8 cellular contexts compared by ENCODE assay signal in genomic region chr18:6414723-6415362, GRCh38. TPM values are rescaled to one million over a fixed set of nuclear protein-coding genes. Genes with fewer than 3 reads are reported as not detected.
DNase-seq lines count a peak whose midpoint lies in the region; ATAC-seq and TF ChIP-seq lines count a peak whose summit lies in the region.

Gene L3MBTL4 (minus strand): TSS chr18:6414911. CDS start chr18:6311625, 103,286 bp downstream.

- peak within 1 kb of the TSS; percentile 76 for H3K4me3 Mint-ChIP-seq in chondrocyte (ENCODE audit: unreplicated experiment)

- 1 to 2% methylated on average over 18 to 20 of the region's 67 CpGs for WGBS in lower leg skin, 2 donors

- H3K36me3 Mint-ChIP-seq in chondrocyte (ENCODE audit: low read depth), result no peaks in the 10 kb centered on the region

- H3K9me3 Mint-ChIP-seq in chondrocyte (ENCODE audit: low read depth), result no peaks in the 10 kb centered on the region

- peak within 1 kb of the TSS; percentile 73 for H3K4me2 ChIP-seq in KMS-11

- H4K20me1 ChIP-seq in KMS-11 (ENCODE audit: insufficient read depth), result no peaks in the 10 kb centered on the region

- H3K27ac Mint-ChIP-seq in chondrocyte (ENCODE audit: unreplicated experiment), result peak within 1 kb of the TSS; percentile 36

- H3K27me3 ChIP-seq in KMS-11 (ENCODE audit: insufficient read depth, low read depth) (no peaks in the 10 kb centered on the region), subcutaneous abdominal adipose tissue (ENCODE audit: control insufficient read depth in 5 of 5, insufficient read depth in 4 of 5, low read length in 5 of 5) (no peaks in the 10 kb centered on the region)

- no peak for TF ChIP-seq POLR2A in lower leg skin (IDR thresholded peaks at IDR 0.05)

- no peak within 1 kb of the TSS for H3K4me3 ChIP-seq in KMS-11 (IDR thresholded peaks at IDR 0.05; ENCODE audit: insufficient read depth, low read depth, low read length)
- peak within 1 kb of the TSS; percentile 78 for H3K4me3 ChIP-seq in lower leg skin (ENCODE audit: low read depth, poor library complexity, severe bottlenecking)
- H3K4me3 ChIP-seq in subcutaneous abdominal adipose tissue (ENCODE audit: low read depth in 1 of 5, low read length in 5 of 5), result peak within 1 kb of the TSS; percentile 82 to 95 (median 88)

- H2AFZ ChIP-seq in KMS-11 (ENCODE audit: low read depth), result peak within 1 kb of the TSS; percentile 95

- TF ChIP-seq CTCF in KMS-11 (conservative IDR thresholded peaks at IDR 0.05; ENCODE audit: low read depth, low read length) (no peak), chondrocyte (IDR thresholded peaks at IDR 0.05) (no peak), lower leg skin (IDR thresholded peaks at IDR 0.05) (no peak)

- H3K9me3 ChIP-seq in subcutaneous abdominal adipose tissue (ENCODE audit: control insufficient read depth in 5 of 5, low read length in 5 of 5), result no peaks in the 10 kb centered on the region

- H3K36me3 ChIP-seq in KMS-11 (ENCODE audit: insufficient read depth) (no peaks in the 10 kb centered on the region), subcutaneous abdominal adipose tissue (ENCODE audit: control insufficient read depth in 5 of 5, insufficient read depth in 5 of 5, low read length in 5 of 5) (no peaks in the 10 kb centered on the region)

- H3K9ac ChIP-seq in KMS-11 (peak within 1 kb of the TSS; percentile 83), subcutaneous abdominal adipose tissue (ENCODE audit: low read length in 5 of 5) (peak within 1 kb of the TSS; percentile 71 to 96 (median 91))

- peaks cover 8% of the 10 kb centered on the region for H3K4me1 ChIP-seq in KMS-11 (ENCODE audit: low read depth, poor library complexity, severe bottlenecking)
- H3K4me1 ChIP-seq in subcutaneous abdominal adipose tissue (ENCODE audit: control insufficient read depth in 5 of 5, insufficient read depth in 5 of 5, low read length in 5 of 5), result peaks cover 2 to 27% (median 26%) of the 10 kb centered on the region in 5 donors

- ATAC-seq in GM21576 (IDR thresholded peaks at IDR 0.05; ENCODE audit: unreplicated experiment), result peak; percentile 49

- H3K27ac ChIP-seq in KMS-11 (peak within 1 kb of the TSS; percentile 60), subcutaneous abdominal adipose tissue (ENCODE audit: low read depth, low read length) (peak within 1 kb of the TSS; percentile 85)

- intact Hi-C loops in lower leg skin (cut with DNase I; ENCODE audit: low total_unique reads), result no loop called here

- no peaks in the 10 kb centered on the region for H3K79me2 ChIP-seq in KMS-11 (ENCODE audit: insufficient read depth, low read depth)

- DNase-seq in NOMO-1 treated with DMSO at 0.1 percent for 48 hours (lab: John Stamatoyannopoulos, UW; ENCODE audit: unreplicated experiment) (peak; percentile 8), NOMO-1 treated with dmso at 0.1 percent for 144 hours (lab: John Stamatoyannopoulos, UW; ENCODE audit: unreplicated experiment) (no peak), chondrocyte (ENCODE audit: low spot score) (no peak), lower leg skin (ENCODE audit: low spot score in 2 of 2) (peak; percentile 32 to 88), hepatic stellate cell (ENCODE audit: low spot score) (no peak)

- H3K4me1 Mint-ChIP-seq in chondrocyte (ENCODE audit: low read depth), result peaks cover 9% of the 10 kb centered on the region

- H3K27me3 Mint-ChIP-seq in chondrocyte (ENCODE audit: low read depth), result peaks cover 23% of the 10 kb centered on the region

RNA-seq across cellular contexts. Expression of gene L3MBTL4, which starts in this region (rescaled TPM):
- total RNA-seq in chondrocyte, result 0.41 to 1.9 TPM (median 1.0 TPM) in 3 replicates
- 10 to 100 TPM; 11.3 to 16.3 (median 11.8) TPM for total RNA-seq in lower leg skin

Comparison
In these comparisons a context has a peak if more than half of its experiments do, and no peak if none do; other contexts are left out.
1. DNase-seq: peak in NOMO-1 treated with DMSO at 0.1 percent for 48 hours (single experiment) and lower leg skin (2 of 2); none in NOMO-1 treated with dmso at 0.1 percent for 144 hours (single experiment), chondrocyte (single experiment) and hepatic stellate cell (single experiment).